13 cellular contexts compared by ENCODE assay signal in genomic region chr1:20575544-20576056, GRCh38. TPM values are rescaled to one million over a fixed set of nuclear protein-coding genes. Genes with fewer than 3 reads are reported as not detected.
DNase-seq lines count a peak whose midpoint lies in the region; FAIRE-seq and TF ChIP-seq lines count a peak whose summit lies in the region.
"Had no signal": no experiment of that assay in that cellular context is flagged by ENCODE, and none has a peak within 500 bp of the region (broad histone marks: within the 10 kb centered on the region; RNA-seq: fewer than 3 reads in every experiment).

No MANE protein-coding gene starts in this region.

- CTCF ChIA-PET in H1 (lab: Charles Lee; ENCODE audit: partially characterized antibody): interaction anchor here (0.7 to 5.5 kb wide), 30 partner anchors 10 to 1564 kb away, joined by 3 to 85 read pairs (median 6); partner anchors contain the start of genes CDA, FAM43B and PINK1

- no peaks in the 10 kb centered on the region for H3K9me3 Mint-ChIP-seq in neural progenitor cell

- H3K23ac ChIP-seq in H1 (ENCODE audit: insufficient read length): no peak overlapping the region

- no peak overlapping the region for H4K8ac ChIP-seq in H1 (ENCODE audit: extremely low read depth, insufficient read depth, low read length)

- peak overlapping the region; percentile 52 for H4K91ac ChIP-seq in H1 (replicated peaks; ENCODE audit: insufficient read length, low read length)

- H3K79me2 ChIP-seq in KMS-11 (ENCODE audit: insufficient read depth, low read depth) (no peaks in the 10 kb centered on the region), H1 (ENCODE audit: control insufficient read depth in 1 of 2, insufficient read depth in 2 of 2, low read length in 2 of 2) (no peaks in the 10 kb centered on the region), neural progenitor cell (ENCODE audit: low read depth) (no peaks in the 10 kb centered on the region)

- no peaks in the 10 kb centered on the region for H3F3A ChIP-seq in neural progenitor cell (ENCODE audit: low read depth)

- H2BK12ac ChIP-seq in H1 (ENCODE audit: low read depth, low read length): no peak overlapping the region

- H3K79me1 ChIP-seq in H1 (ENCODE audit: low read depth, low read length): no peaks in the 10 kb centered on the region

- no peak overlapping the region for H3K27ac Mint-ChIP-seq in neural progenitor cell
- H3K27ac Mint-ChIP-seq: CD8-positive, alpha-beta T cell; IgD-negative memory B cell had no signal

- no peak overlapping the region for H2AFZ ChIP-seq in KMS-11 (ENCODE audit: low read depth)
- H2AFZ ChIP-seq in H1 (ENCODE audit: low read length): peak overlapping the region; percentile 59; the same call in 1 of the 2 replicates
- peak overlapping the region; percentile 98 for H2AFZ ChIP-seq in neural progenitor cell (replicated peaks)

- intact Hi-C loops in dorsolateral prefrontal cortex (cut with DNase I) (no loop called here), esophagus squamous epithelium (cut with DNase I) (loop anchor here (10.0 kb wide), 1 partner anchor 59 kb away; the partner anchor contains the start of gene PINK1)

- peak overlapping the region; percentile 53; the same call in 1 of the 2 replicates for H2BK5ac ChIP-seq in H1 (ENCODE audit: low read depth, low read length)

- TF ChIP-seq POLR2A in H1 (IDR thresholded peaks at IDR 0.05; ENCODE audit: control extremely low read depth in 1 of 2, low read depth in 2 of 2, low read length in 2 of 2) (no peak), esophagus squamous epithelium (IDR thresholded peaks at IDR 0.05) (no peak)

- no peak overlapping the region for H3K9ac ChIP-seq in KMS-11
- no peak overlapping the region for H3K9ac ChIP-seq in H1 (replicated peaks in 1 of 4; ENCODE audit: extremely low read depth in 1 of 4, low read depth in 3 of 4, low read length in 3 of 4)
- no peak overlapping the region for H3K9ac ChIP-seq in neural progenitor cell

- peak overlapping the region; percentile 40 for H2BK120ac ChIP-seq in H1 (replicated peaks; ENCODE audit: low read depth, low read length)

- H3K4me3 ChIP-seq in KMS-11 (IDR thresholded peaks at IDR 0.05; ENCODE audit: insufficient read depth, low read depth, low read length) (no peak overlapping the region), H1 (ENCODE audit: extremely low read depth in 1 of 4, insufficient read depth in 2 of 4, low read depth in 3 of 4, low read length in 4 of 4) (no peak overlapping the region), neural progenitor cell (no peak overlapping the region), dorsolateral prefrontal cortex (no peak overlapping the region), esophagus squamous epithelium (no peak overlapping the region)

- H3K4me2 ChIP-seq in KMS-11 (no peak overlapping the region), H1 (ENCODE audit: insufficient read depth in 1 of 2, low read depth in 2 of 2, low read length in 2 of 2) (no peak overlapping the region), neural progenitor cell (no peak overlapping the region)

- H2BK15ac ChIP-seq in H1 (ENCODE audit: low read length): no peak overlapping the region

- H4K20me1 ChIP-seq in KMS-11 (ENCODE audit: insufficient read depth) (no peaks in the 10 kb centered on the region), H1 (replicated peaks in 1 of 2; ENCODE audit: control insufficient read depth in 1 of 2, insufficient read depth in 2 of 2, low read length in 2 of 2) (no peaks in the 10 kb centered on the region), neural progenitor cell (ENCODE audit: low read depth) (no peaks in the 10 kb centered on the region)

- H3K18ac ChIP-seq in H1 (ENCODE audit: extremely low read depth, low read length): peak overlapping the region; percentile 51; the same call in 1 of the 2 replicates

- H3K4me1 Mint-ChIP-seq in neural progenitor cell: no peaks in the 10 kb centered on the region
- H3K4me1 Mint-ChIP-seq: IgD-negative memory B cell had no signal

- peaks cover 9% of the 10 kb centered on the region for H3K27me3 Mint-ChIP-seq in neural progenitor cell (ENCODE audit: insufficient read depth, low read depth)

- 82% methylated on average over 4 of the region's 5 CpGs; no CpG with 5 or more reads in 1 of the 2 experiments for WGBS in H1 (ENCODE audit: extremely low coverage in 1 of 2, insufficient coverage in 1 of 2, insufficient read length in 1 of 2, insufficient replicate concordance in 2 of 2, low coverage in 1 of 2, low lambda C conversion rate in 2 of 2, missing lambda C conversion rate in 1 of 2), 2 experiments
- 44 to 65% methylated on average over 2 to 3 of the region's 5 CpGs for WGBS in esophagus squamous epithelium, 2 donors

- H3K36me3 Mint-ChIP-seq in neural progenitor cell: no peaks in the 10 kb centered on the region
- H3K36me3 Mint-ChIP-seq: CD8-positive, alpha-beta T cell; IgD-negative memory B cell had no signal

- peaks cover 48% of the 10 kb centered on the region for H3K27me3 ChIP-seq in KMS-11 (ENCODE audit: insufficient read depth, low read depth)
- peaks cover 0 to 6% (median 0%) of the 10 kb centered on the region in 4 experiments; a peak in 1 of 7 replicates for H3K27me3 ChIP-seq in H1 (replicated peaks in 1 of 4; ENCODE audit: control insufficient read depth in 3 of 4, extremely low read depth in 1 of 4, insufficient read depth in 3 of 4, low read length in 3 of 4)
- H3K27me3 ChIP-seq in neural progenitor cell: peaks cover 38% of the 10 kb centered on the region
- H3K27me3 ChIP-seq in dorsolateral prefrontal cortex: peaks cover 0 to 13% (median 0%) of the 10 kb centered on the region in 45 donors
- peaks cover 0 to 41% (median 0%) of the 10 kb centered on the region in 4 donors for H3K27me3 ChIP-seq in esophagus squamous epithelium

- H3K36me3 ChIP-seq in KMS-11 (ENCODE audit: insufficient read depth): no peaks in the 10 kb centered on the region
- no peaks in the 10 kb centered on the region for H3K36me3 ChIP-seq in H1 (ENCODE audit: control insufficient read depth in 2 of 4, insufficient read depth in 4 of 4, low read length in 3 of 4)
- no peaks in the 10 kb centered on the region for H3K36me3 ChIP-seq in neural progenitor cell
- no peaks in the 10 kb centered on the region for H3K36me3 ChIP-seq in esophagus squamous epithelium

- TF ChIP-seq EP300 in H1 (IDR thresholded peaks at IDR 0.05; ENCODE audit: borderline replicate concordance in 1 of 2, low read depth in 2 of 2, low read length in 2 of 2): no peak

- H2BK20ac ChIP-seq in H1 (ENCODE audit: low read length): no peak overlapping the region; the same call in 1 of the 2 replicates

- DNase-seq in H1 (ENCODE audit: low read depth in 1 of 2, low spot score in 2 of 2) (no peak), neural progenitor cell (ENCODE audit: low spot score) (no peak), dorsolateral prefrontal cortex (no peak), esophagus squamous epithelium (lab: John Stamatoyannopoulos, UW) (no peak), NCI-H69 (lab: John Stamatoyannopoulos, UW) (no peak)
- DNase-seq: DMS79 treated with DMSO at 0.1 percent for 48 hours, GOT3 had no signal

- H3K14ac ChIP-seq in H1 (ENCODE audit: insufficient read length): no peak overlapping the region

- H3K4ac ChIP-seq in H1 (replicated peaks; ENCODE audit: insufficient read length, low read depth, low read length): no peak overlapping the region

- POLR2A ChIA-PET in H1 (lab: Charles Lee; ENCODE audit: partially characterized antibody): interaction anchor here (0.7 to 2.3 kb wide), 4 partner anchors 58 to 67 kb away, joined by 3 to 13 read pairs (median 4); partner anchors contain the start of gene PINK1

- H4K5ac ChIP-seq in H1 (ENCODE audit: insufficient read length, low read depth, low read length): peak overlapping the region; percentile 60

- H2AK5ac ChIP-seq in H1 (ENCODE audit: low read depth, low read length): no peak overlapping the region

- no peaks in the 10 kb centered on the region for H3K23me2 ChIP-seq in H1 (ENCODE audit: low read depth, low read length)

- FAIRE-seq in H1 (lab: Jason Lieb, UNC): no peak
- FAIRE-seq: D721Med, G401.6 had no signal

- no peak for TF ChIP-seq RAD21 in H1 (IDR thresholded peaks at IDR 0.05 in 1 of 2, conservative IDR thresholded peaks at IDR 0.05 in 1 of 2; ENCODE audit: low read depth in 2 of 2, low read length in 2 of 2)

- no peak overlapping the region for H3K4me3 Mint-ChIP-seq in neural progenitor cell
- H3K4me3 Mint-ChIP-seq: CD8-positive, alpha-beta T cell; IgD-negative memory B cell had no signal

- TF ChIP-seq CTCF in C4-2B (conservative IDR thresholded peaks at IDR 0.05) (peak; percentile 37), KMS-11 (conservative IDR thresholded peaks at IDR 0.05; ENCODE audit: low read depth, low read length) (peak; percentile 8; the same call in 1 of the 2 replicates), H1 (IDR thresholded peaks at IDR 0.05; ENCODE audit: control extremely low read depth in 1 of 3, insufficient read depth in 1 of 3, low read depth in 1 of 3, low read length in 3 of 3) (no peak), neural progenitor cell (IDR thresholded peaks at IDR 0.05) (no peak), dorsolateral prefrontal cortex (IDR thresholded peaks at IDR 0.05 in 54 of 56, conservative IDR thresholded peaks at IDR 0.05 in 2 of 56; ENCODE audit: low read depth in 1 of 56, partially characterized antibody in 56 of 56) (peak in 3 of 56 donors; percentile 1 to 19 (median 2)), esophagus squamous epithelium (IDR thresholded peaks at IDR 0.05) (no peak)

- H3K4me1 ChIP-seq in KMS-11 (ENCODE audit: low read depth, poor library complexity, severe bottlenecking): no peaks in the 10 kb centered on the region
- H3K4me1 ChIP-seq in H1 (replicated peaks in 1 of 4; ENCODE audit: control insufficient read depth in 3 of 4, insufficient read depth in 4 of 4, low read length in 3 of 4): peaks cover 0 to 2% (median 0%) of the 10 kb centered on the region in 4 experiments; a peak in 2 of 7 replicates
- no peaks in the 10 kb centered on the region for H3K4me1 ChIP-seq in neural progenitor cell
- no peaks in the 10 kb centered on the region for H3K4me1 ChIP-seq in esophagus squamous epithelium

- no peak overlapping the region for H3K56ac ChIP-seq in H1 (replicated peaks; ENCODE audit: insufficient read length, low read depth, low read length)

- H3K27ac ChIP-seq in C4-2B (no peak overlapping the region), KMS-11 (no peak overlapping the region), H1 (ENCODE audit: low read depth, low read length) (no peak overlapping the region), neural progenitor cell (no peak overlapping the region), dorsolateral prefrontal cortex (no peak overlapping the region), esophagus squamous epithelium (no peak overlapping the region)

- H3K9me3 ChIP-seq in H1 (ENCODE audit: insufficient read depth in 2 of 2, low read depth in 1 of 2, low read length in 1 of 2) (peaks cover 3 to 4% of the 10 kb centered on the region in 2 experiments; a peak in 1 of 4 replicates), neural progenitor cell (ENCODE audit: low read depth) (no peaks in the 10 kb centered on the region), esophagus squamous epithelium (peaks cover 0 to 3% (median 0%) of the 10 kb centered on the region in 3 donors)

RNA-seq across cellular contexts. Expression of gene CDA, which starts 13.3 kb away (rescaled TPM):
- total RNA-seq in H1 (2021; fragmentation: NEBNext Ultra II Directional; extraction: Animal tissue kit (Norgen Biotek cat#: 25700)): 3.3 and 4.4 TPM in 2 replicates
- 11.3 TPM in 2 replicates for polyA plus RNA-seq in H1 (2011; rRNA removed)
- polyA plus RNA-seq in H1 (2011; cell fraction: cytosol; rRNA removed): 7.0 TPM
- polyA plus RNA-seq in H1 (2011; cell fraction: nucleus; rRNA removed): 5.3 TPM
- polyA plus RNA-seq in H1 (2012, experiment 1 of 2): 4.4 to 10.1 TPM (median 7.1 TPM) in 4 replicates
- polyA plus RNA-seq in H1 (2012, experiment 2 of 2): 7.0 TPM
- polyA plus RNA-seq in H1 (2013, experiment 1 of 2): 7.4 TPM
- polyA plus RNA-seq in H1 (2013, experiment 2 of 2): 7.4 TPM
- 3.0 and 3.9 TPM in 2 replicates for polyA minus RNA-seq in H1 (2011; rRNA and poly(A)+ RNA removed)
- 4.9 TPM for polyA minus RNA-seq in H1 (2011; cell fraction: cytosol; rRNA and poly(A)+ RNA removed)
- polyA minus RNA-seq in H1 (2011; cell fraction: nucleus; rRNA and poly(A)+ RNA removed): 2.2 TPM
- total RNA-seq in neural progenitor cell (ENCODE audit: low replicate concordance): 0.64 and 0.96 TPM in 2 replicates
- total RNA-seq in dorsolateral prefrontal cortex: 10 to 100 TPM in 1 of 120 experiments, 1 to 10 TPM in 102, under 1 TPM in 12, not detected in 5; 0.49 to 10.9 (median 2.5) TPM
- 10 to 100 TPM in 3 of 4 donors, 1 to 10 TPM in 1; 9.7 to 53.7 (median 45.9) TPM for total RNA-seq in esophagus squamous epithelium
- total RNA-seq: CD8-positive, alpha-beta T cell had no signal

RNA-seq across cellular contexts. Expression of gene FAM43B, which starts 23.2 kb away (rescaled TPM):
- total RNA-seq in H1 (2021; fragmentation: NEBNext Ultra II Directional; extraction: Animal tissue kit (Norgen Biotek cat#: 25700)): 1.9 and 2.2 TPM in 2 replicates
- 0.88 and 1.0 TPM in 2 replicates for polyA plus RNA-seq in H1 (2011; rRNA removed)
- 0.71 TPM for polyA plus RNA-seq in H1 (2011; cell fraction: cytosol; rRNA removed)
- 1.2 TPM for polyA plus RNA-seq in H1 (2011; cell fraction: nucleus; rRNA removed)
- 0.81 to 1.7 TPM (median 1.6 TPM) in 4 replicates for polyA plus RNA-seq in H1 (2012, experiment 1 of 2)
- 2.1 TPM for polyA plus RNA-seq in H1 (2012, experiment 2 of 2)
- 0.93 TPM for polyA plus RNA-seq in H1 (2013, experiment 1 of 2)
- 0.66 TPM for polyA plus RNA-seq in H1 (2013, experiment 2 of 2)
- 0.13 and 0.44 TPM in 2 replicates for polyA minus RNA-seq in H1 (2011; rRNA and poly(A)+ RNA removed)
- 1.7 TPM for polyA minus RNA-seq in H1 (2011; cell fraction: cytosol; rRNA and poly(A)+ RNA removed)
- polyA minus RNA-seq in H1 (2011; cell fraction: nucleus; rRNA and poly(A)+ RNA removed): 0.80 TPM
- total RNA-seq in neural progenitor cell (ENCODE audit: low replicate concordance) (0.09 TPM in 1 of 2 replicates, not detected in the other), dorsolateral prefrontal cortex (10 to 100 TPM in 95 of 120 experiments, 1 to 10 TPM in 25; 6.2 to 32.7 (median 12.3) TPM), esophagus squamous epithelium (under 1 TPM in 3 of 4 donors, not detected in 1; 0.11 to 0.19 (median 0.13) TPM)
- total RNA-seq: CD8-positive, alpha-beta T cell had no signal
- polyA plus RNA-seq: IgD-negative memory B cell had no signal

RNA-seq across cellular contexts. Expression of gene PINK1, which starts 57.7 kb away (rescaled TPM):
- 19.3 and 20.5 TPM in 2 replicates for total RNA-seq in H1 (2021; fragmentation: NEBNext Ultra II Directional; extraction: Animal tissue kit (Norgen Biotek cat#: 25700))
- polyA plus RNA-seq in H1 (2011; rRNA removed): 16.1 and 21.0 TPM in 2 replicates
- polyA plus RNA-seq in H1 (2011; cell fraction: cytosol; rRNA removed): 24.1 TPM
- 18.1 TPM for polyA plus RNA-seq in H1 (2011; cell fraction: nucleus; rRNA removed)
- polyA plus RNA-seq in H1 (2012, experiment 1 of 2): 13.9 to 22.3 TPM (median 20.0 TPM) in 4 replicates
- 14.5 TPM for polyA plus RNA-seq in H1 (2012, experiment 2 of 2)
- 12.1 TPM for polyA plus RNA-seq in H1 (2013, experiment 1 of 2)
- polyA plus RNA-seq in H1 (2013, experiment 2 of 2): 12.0 TPM
- 8.6 and 13.2 TPM in 2 replicates for polyA minus RNA-seq in H1 (2011; rRNA and poly(A)+ RNA removed)
- 7.8 TPM for polyA minus RNA-seq in H1 (2011; cell fraction: cytosol; rRNA and poly(A)+ RNA removed)
- 5.9 TPM for polyA minus RNA-seq in H1 (2011; cell fraction: nucleus; rRNA and poly(A)+ RNA removed)
- 13.3 and 21.6 TPM in 2 replicates for total RNA-seq in neural progenitor cell (ENCODE audit: low replicate concordance)
- total RNA-seq in dorsolateral prefrontal cortex: 100 to 1,000 TPM; 159 to 357 (median 261) TPM
- 100 to 1,000 TPM in 1 of 4 donors, 10 to 100 TPM in 3; 55.0 to 110 (median 77.1) TPM for total RNA-seq in esophagus squamous epithelium

Comparison
In these comparisons a context has a peak if more than half of its experiments do, and no peak if none do; other contexts are left out.
1. CTCF ChIP-seq: peak in C4-2B (single experiment) and KMS-11 (single experiment); none in H1 (0 of 3), neural progenitor cell (single experiment) and esophagus squamous epithelium (0 of 6).